In genomic region chr3:32297366-32297765, GRCh38 we compare ENCODE assay signal across 1 cellular context.
TF ChIP-seq lines count a peak whose summit lies in the region.

No MANE protein-coding gene starts in this region.

TF ChIP-seq in SK-N-SH, 30 proteins besides CTCF, POLR2A, EP300 and RAD21 (continued from another document):
- TF ChIP-seq IRF3 (IDR thresholded peaks at IDR 0.05; ENCODE audit: low read depth, low read length) (no peak), RXRA (IDR thresholded peaks at IDR 0.05; ENCODE audit: borderline replicate concordance, low read depth) (no peak), SIN3A (IDR thresholded peaks at IDR 0.05; ENCODE audit: borderline replicate concordance, low read depth, low read length) (no peak), MAX (IDR thresholded peaks at IDR 0.05; ENCODE audit: low read depth) (no peak), MEF2A (IDR thresholded peaks at IDR 0.05; ENCODE audit: borderline replicate concordance, low read depth) (no peak), USF1 (IDR thresholded peaks at IDR 0.05; ENCODE audit: borderline replicate concordance, low read depth) (no peak), EZH2phosphoT487 (IDR thresholded peaks at IDR 0.05; ENCODE audit: borderline replicate concordance, low read depth) (no peak), USF2 (IDR thresholded peaks at IDR 0.05; ENCODE audit: borderline replicate concordance, low read depth, low read length) (no peak), NFIC (IDR thresholded peaks at IDR 0.05; ENCODE audit: borderline replicate concordance) (no peak), POLR2AphosphoS5 (IDR thresholded peaks at IDR 0.05; ENCODE audit: low read depth, low read length) (no peak), RCOR1 (IDR thresholded peaks at IDR 0.05; ENCODE audit: low read length) (no peak)
